ENCODE assay signal across 21 cellular contexts in genomic region chr3:101992861-101993260, GRCh38.
DNase-seq lines count a peak whose midpoint lies in the region; ATAC-seq and TF ChIP-seq lines count a peak whose summit lies in the region.
"Had no signal": no experiment of that assay in that cellular context is flagged by ENCODE, and none has a peak within 500 bp of the region (broad histone marks: within the 10 kb centered on the region; RNA-seq: fewer than 3 reads in every experiment).

No MANE protein-coding gene starts in this region.

- H3K79me2 ChIP-seq in Loucy (ENCODE audit: insufficient read depth, low read length) = no peaks in the 10 kb centered on the region

- peaks cover 23% of the 10 kb centered on the region for H3K4me1 Mint-ChIP-seq in stimulated activated effector memory CD8-positive, alpha-beta T cell treated with anti-CD3 and anti-CD28 coated beads, Interleukin-12 subunit alpha, Interleukin-12 subunit beta, amount 100 ng/mL, for 72 hours

- no peaks in the 10 kb centered on the region for H3K36me3 Mint-ChIP-seq in stimulated activated effector memory CD8-positive, alpha-beta T cell treated with anti-CD3 and anti-CD28 coated beads, Interleukin-12 subunit alpha, Interleukin-12 subunit beta, amount 100 ng/mL, for 72 hours

- no peak overlapping the region for H3K27ac Mint-ChIP-seq in stimulated activated effector memory CD8-positive, alpha-beta T cell treated with anti-CD3 and anti-CD28 coated beads, Interleukin-12 subunit alpha, Interleukin-12 subunit beta, amount 100 ng/mL, for 72 hours

- no peaks in the 10 kb centered on the region for H3F3A ChIP-seq in Loucy (ENCODE audit: low read depth)

- WGBS in right lobe of liver (ENCODE audit: insufficient coverage, low coverage, low lambda C conversion rate, missing lambda C conversion rate) = 75% methylated on average over 1 of the region's 2 CpGs
- 54% methylated on average over 2 of the region's 2 CpGs for WGBS in tibial nerve, 2 donors
- 30 to 40% (median 31%) methylated on average over 2 of the region's 2 CpGs for WGBS in ovary, 3 donors

- H3K27ac ChIP-seq in foreskin keratinocyte (peak overlapping the region; percentile 96), right lobe of liver (no peak overlapping the region), tibial nerve (no peak overlapping the region), ovary (no peak overlapping the region)
- H3K27ac ChIP-seq: RWPE1 had no signal

- H2AFZ ChIP-seq in Loucy (ENCODE audit: low read length) = peak overlapping the region; percentile 46; the same call in 1 of the 2 replicates

- TF ChIP-seq CTCF in Loucy (conservative IDR thresholded peaks at IDR 0.05; ENCODE audit: low read length) = no peak
- no peak for TF ChIP-seq CTCF in foreskin keratinocyte (conservative IDR thresholded peaks at IDR 0.05)
- no peak for TF ChIP-seq CTCF in right lobe of liver (IDR thresholded peaks at IDR 0.05)
- no peak for TF ChIP-seq CTCF in tibial nerve (IDR thresholded peaks at IDR 0.05)
- TF ChIP-seq CTCF in ovary (IDR thresholded peaks at IDR 0.05) = no peak

- H3K27me3 ChIP-seq in Loucy (ENCODE audit: insufficient read depth, low read length, poor library complexity, severe bottlenecking) (no peaks in the 10 kb centered on the region), foreskin keratinocyte (no peaks in the 10 kb centered on the region), right lobe of liver (no peaks in the 10 kb centered on the region), tibial nerve (no peaks in the 10 kb centered on the region), ovary (no peaks in the 10 kb centered on the region)

- H3K4me3 ChIP-seq in Loucy (ENCODE audit: low read length, poor library complexity, severe bottlenecking) (no peak overlapping the region), right lobe of liver (no peak overlapping the region), tibial nerve (no peak overlapping the region), ovary (no peak overlapping the region)
- H3K4me3 ChIP-seq: K562 had no signal

- DNase-seq in astrocyte of the hippocampus (ENCODE audit: low read depth, low spot score) = peak; percentile 70
- DNase-seq in foreskin keratinocyte = peak in 1 of 2 donors; percentile 59
- DNase-seq in sciatic nerve (ENCODE audit: low spot score) = no peak
- DNase-seq in right lobe of liver = no peak
- DNase-seq in stimulated activated effector memory CD8-positive, alpha-beta T cell treated with anti-CD3 and anti-CD28 coated beads, Interleukin-12 subunit alpha, Interleukin-12 subunit beta, amount 100 ng/mL, for 72 hours (ENCODE audit: low spot score in 2 of 2) = no peak
- DNase-seq in tibial nerve (ENCODE audit: low spot score in 2 of 2) = no peak
- DNase-seq in ovary = no peak
- DNase-seq: ACHN, AML-193, COR-L47, GF-D8, GOT3, NCI-H1048, NCI-H146, NCI-H2081, NCI-H510A, NCI-H82, PC-3 had no signal

- H3K9me3 ChIP-seq in Loucy (ENCODE audit: insufficient read depth, low read depth, low read length) (no peaks in the 10 kb centered on the region), right lobe of liver (no peaks in the 10 kb centered on the region), tibial nerve (no peaks in the 10 kb centered on the region), ovary (no peaks in the 10 kb centered on the region)

- H4K20me1 ChIP-seq in Loucy (ENCODE audit: insufficient read depth, low read length, poor library complexity, severe bottlenecking) = no peaks in the 10 kb centered on the region

- H3K9ac ChIP-seq in Loucy (ENCODE audit: low read depth, low read length, poor library complexity, severe bottlenecking) = no peak overlapping the region

- TF ChIP-seq EP300 in tibial nerve (IDR thresholded peaks at IDR 0.05) (no peak), ovary (IDR thresholded peaks at IDR 0.05) (no peak)

- H3K9me2 ChIP-seq in Loucy (replicated peaks; ENCODE audit: low read depth, low read length) = no peaks in the 10 kb centered on the region

- no peak overlapping the region for H3K4me3 Mint-ChIP-seq in stimulated activated effector memory CD8-positive, alpha-beta T cell treated with anti-CD3 and anti-CD28 coated beads, Interleukin-12 subunit alpha, Interleukin-12 subunit beta, amount 100 ng/mL, for 72 hours

- no peak for TF ChIP-seq POLR2A in right lobe of liver (IDR thresholded peaks at IDR 0.05)
- no peak for TF ChIP-seq POLR2A in tibial nerve (IDR thresholded peaks at IDR 0.05)
- no peak for TF ChIP-seq POLR2A in ovary (IDR thresholded peaks at IDR 0.05)

- peaks cover 24% of the 10 kb centered on the region for H3K4me1 ChIP-seq in Loucy (ENCODE audit: insufficient read depth, low read length, poor library complexity, severe bottlenecking)
- H3K4me1 ChIP-seq in foreskin keratinocyte = peaks cover 30% of the 10 kb centered on the region
- H3K4me1 ChIP-seq in right lobe of liver = no peaks in the 10 kb centered on the region
- H3K4me1 ChIP-seq in tibial nerve = peaks cover 0 to 10% (median 0%) of the 10 kb centered on the region in 4 donors
- no peaks in the 10 kb centered on the region for H3K4me1 ChIP-seq in ovary (ENCODE audit: insufficient read depth)

- ATAC-seq in foreskin keratinocyte (no peak), sciatic nerve (peak; percentile 15), right lobe of liver (no peak)
- no peak for ATAC-seq in stimulated activated effector memory CD8-positive, alpha-beta T cell treated with anti-CD3 and anti-CD28 coated beads, Interleukin-12 subunit alpha, Interleukin-12 subunit beta, amount 100 ng/mL, for 72 hours
- ATAC-seq: K562, PC-3 had no signal

- H3K36me3 ChIP-seq in Loucy (ENCODE audit: insufficient read depth, low read length) = no peaks in the 10 kb centered on the region
- H3K36me3 ChIP-seq in right lobe of liver = no peaks in the 10 kb centered on the region
- no peaks in the 10 kb centered on the region for H3K36me3 ChIP-seq in tibial nerve
- no peaks in the 10 kb centered on the region for H3K36me3 ChIP-seq in ovary

- H3K4me2 ChIP-seq in Loucy (ENCODE audit: low read depth, low read length, poor library complexity, severe bottlenecking) = no peak overlapping the region

- no peaks in the 10 kb centered on the region for H3K9me3 Mint-ChIP-seq in stimulated activated effector memory CD8-positive, alpha-beta T cell treated with anti-CD3 and anti-CD28 coated beads, Interleukin-12 subunit alpha, Interleukin-12 subunit beta, amount 100 ng/mL, for 72 hours

- intact Hi-C loops in sciatic nerve (cut with DNase I) = no loop called here
- intact Hi-C loops in right lobe of liver (cut with DNase I) = no loop called here
- intact Hi-C loops in ovary (cut with DNase I) = no loop called here
